Comparison of ENCODE assay signal across 21 cellular contexts in the genomic region with DNA sequence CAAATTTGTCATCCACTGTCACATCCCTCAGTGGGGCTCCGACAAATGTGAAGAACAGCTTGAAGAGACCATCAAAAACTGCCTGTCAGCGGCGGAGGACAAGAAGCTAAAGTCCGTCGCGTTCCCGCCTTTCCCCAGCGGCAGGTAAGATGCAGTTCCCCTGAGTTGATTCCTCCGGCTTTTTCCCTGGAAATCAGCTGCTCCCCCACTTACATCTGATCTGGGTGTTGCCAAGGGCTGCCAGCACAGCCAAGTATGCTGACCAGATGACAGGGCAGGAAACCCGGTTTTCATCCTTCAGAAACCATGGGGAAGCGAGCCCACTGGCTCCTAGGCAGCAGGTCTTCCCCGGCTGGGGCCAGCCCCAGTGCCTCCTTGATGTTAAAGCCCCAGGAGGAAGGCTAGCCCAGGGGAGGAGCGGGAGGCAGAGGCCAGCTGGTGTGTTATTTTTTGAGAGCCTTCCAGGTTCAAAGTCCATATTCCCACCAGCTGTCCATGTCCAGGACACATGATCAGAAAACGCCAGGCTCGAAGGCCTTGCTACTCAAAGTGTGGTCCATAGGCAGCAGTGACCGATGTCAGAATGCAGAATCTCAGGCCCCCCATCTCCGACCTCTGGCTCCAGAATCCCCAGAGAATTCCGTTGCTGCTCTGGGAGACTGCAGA. TPM values are rescaled to one million over a fixed set of nuclear protein-coding genes. Genes with fewer than 3 reads are reported as not detected.
"Had no signal": no experiment of that assay in that cellular context is flagged by ENCODE, and none has a peak within 500 bp of the region (broad histone marks: within the 10 kb centered on the region; RNA-seq: fewer than 3 reads in every experiment).

No MANE protein-coding gene starts in this region.

- ATAC-seq: activated T-cell treated with anti-CD3 and anti-CD28 coated beads, Interleukin-2, amount 50 U/mL, for 4 hours; left ventricle myocardium superior had no signal

- H3K27ac Mint-ChIP-seq: activated CD4-positive, alpha-beta memory T cell treated with anti-CD3 and anti-CD28 coated beads, Interleukin-2, amount 10 ng/mL, durations not matched to agents 7 days and 5 days; neural progenitor cell had no signal

- H3K4me3 ChIP-seq: esophagus squamous epithelium, hepatocyte, neural progenitor cell, ovary, transverse colon, vagina had no signal

- H3K9me3 Mint-ChIP-seq: activated CD4-positive, alpha-beta memory T cell treated with anti-CD3 and anti-CD28 coated beads, Interleukin-2, amount 10 ng/mL, durations not matched to agents 7 days and 5 days; activated naive CD4-positive, alpha-beta T cell treated with anti-CD3 and anti-CD28 coated beads, Interleukin-2, amount 50 U/mL, for 24 hours; activated T-cell treated with anti-CD3 and anti-CD28 coated beads, Interleukin-2, amount 50 U/mL, for 4 hours; neural progenitor cell had no signal

- DNase-seq: activated CD4-positive, alpha-beta memory T cell treated with anti-CD3 and anti-CD28 coated beads, Interleukin-2, amount 10 ng/mL, durations not matched to agents 7 days and 5 days; activated CD4-positive, alpha-beta T cell treated with anti-CD3 and anti-CD28 coated beads for 4 hours; activated effector memory CD4-positive, alpha-beta T cell treated with Interleukin-2 at 50 U/mL for 16 hours; activated T-cell treated with anti-CD3 and anti-CD28 coated beads, Interleukin-2, amount 50 U/mL, for 4 hours; effector CD8-positive, alpha-beta T cell; esophagus squamous epithelium; kidney; left ventricle myocardium superior; mesendoderm; ovary; stimulated activated CD4-positive, alpha-beta T cell treated with anti-CD3 and anti-CD28 coated beads, Interleukin-15, amount 100 ng/mL, for 24 hours; stimulated activated CD4-positive, alpha-beta T cell treated with anti-CD3 and anti-CD28 coated beads, Interleukin-4, amount 100 ng/mL, for 1 hour; stimulated activated naive CD4-positive, alpha-beta T cell treated with Interleukin-2 at 50 U/mL for 16 hours; T-helper 1 cell; T1000; transverse colon had no signal

- H3K27me3 ChIP-seq: esophagus squamous epithelium, hepatocyte, neural progenitor cell, ovary, transverse colon, vagina had no signal

- H3K4me3 Mint-ChIP-seq: activated CD4-positive, alpha-beta memory T cell treated with anti-CD3 and anti-CD28 coated beads, Interleukin-2, amount 10 ng/mL, durations not matched to agents 7 days and 5 days; activated naive CD4-positive, alpha-beta T cell treated with anti-CD3 and anti-CD28 coated beads, Interleukin-2, amount 50 U/mL, for 24 hours; activated T-cell treated with anti-CD3 and anti-CD28 coated beads, Interleukin-2, amount 50 U/mL, for 4 hours; neural progenitor cell had no signal

- H3K4me1 Mint-ChIP-seq: activated naive CD4-positive, alpha-beta T cell treated with anti-CD3 and anti-CD28 coated beads, Interleukin-2, amount 50 U/mL, for 24 hours had no signal

- H3K36me3 ChIP-seq: neural progenitor cell, ovary had no signal

- H3K27me3 Mint-ChIP-seq: activated CD4-positive, alpha-beta memory T cell treated with anti-CD3 and anti-CD28 coated beads, Interleukin-2, amount 10 ng/mL, durations not matched to agents 7 days and 5 days; activated naive CD4-positive, alpha-beta T cell treated with anti-CD3 and anti-CD28 coated beads, Interleukin-2, amount 50 U/mL, for 24 hours had no signal

RNA-seq across cellular contexts. Expression of a gene that starts 56.6 kb away (rescaled TPM):
- total RNA-seq: endothelial cell of umbilical vein had no signal
